Comparison of ENCODE assay signal across 15 cellular contexts in genomic region chr1:91763252-91763651, GRCh38.
A peak's percentile ranks its signal among the peaks of the same experiment; 100 is the strongest.
DNase-seq lines count a peak whose midpoint lies in the region; ATAC-seq lines count a peak whose summit lies in the region.
"Had no signal": no experiment of that assay in that cellular context is flagged by ENCODE, and none has a peak within 500 bp of the region (broad histone marks: within the 10 kb centered on the region; RNA-seq: fewer than 3 reads in every experiment).

No MANE protein-coding gene starts in this region.

- peaks cover 3% of the 10 kb centered on the region for H3K4me1 Mint-ChIP-seq in activated T-helper 17 cell treated with anti-CD3 and anti-CD28 coated beads, Interleukin-2, amount 50 U/mL, for 72 hours
- peaks cover 55% of the 10 kb centered on the region for H3K4me1 Mint-ChIP-seq in central memory CD8-positive, alpha-beta T cell
- peaks cover 0 to 13% (median 0%) of the 10 kb centered on the region in 7 donors for H3K4me1 Mint-ChIP-seq in naive thymus-derived CD4-positive, alpha-beta T cell

- no peaks in the 10 kb centered on the region for H3K27me3 Mint-ChIP-seq in activated T-helper 17 cell treated with anti-CD3 and anti-CD28 coated beads, Interleukin-2, amount 50 U/mL, for 72 hours
- H3K27me3 Mint-ChIP-seq in central memory CD8-positive, alpha-beta T cell, result no peaks in the 10 kb centered on the region
- H3K27me3 Mint-ChIP-seq in naive thymus-derived CD4-positive, alpha-beta T cell, result peaks cover 0 to 9% (median 0%) of the 10 kb centered on the region in 5 donors

- no peak overlapping the region for H3K4me3 Mint-ChIP-seq in activated T-helper 17 cell treated with anti-CD3 and anti-CD28 coated beads, Interleukin-2, amount 50 U/mL, for 72 hours
- H3K4me3 Mint-ChIP-seq in central memory CD8-positive, alpha-beta T cell, result no peak overlapping the region
- no peak overlapping the region for H3K4me3 Mint-ChIP-seq in naive thymus-derived CD4-positive, alpha-beta T cell
- H3K4me3 Mint-ChIP-seq: T-helper 1 cell treated with Interleukin-12 subunit alpha and Interleukin-12 subunit beta and Interleukin-4 antibody, amounts not matched to agents 30 μg/mL and 1 μg/mL, for 36 hours had no signal

- H3K4me1 ChIP-seq in right cardiac atrium (ENCODE audit: control insufficient read depth, insufficient read depth, low read length), result peaks cover 3% of the 10 kb centered on the region
- no peaks in the 10 kb centered on the region for H3K4me1 ChIP-seq in naive thymus-derived CD4-positive, alpha-beta T cell (ENCODE audit: control insufficient read depth in 2 of 2, insufficient read depth in 2 of 2, low read length in 2 of 2)

- no peak overlapping the region for H3K27ac Mint-ChIP-seq in activated T-helper 17 cell treated with anti-CD3 and anti-CD28 coated beads, Interleukin-2, amount 50 U/mL, for 72 hours
- peak overlapping the region; percentile 19 for H3K27ac Mint-ChIP-seq in central memory CD8-positive, alpha-beta T cell (ENCODE audit: low read depth)
- no peak overlapping the region for H3K27ac Mint-ChIP-seq in naive thymus-derived CD4-positive, alpha-beta T cell
- H3K27ac Mint-ChIP-seq: T-helper 1 cell treated with Interleukin-12 subunit alpha and Interleukin-12 subunit beta and Interleukin-4 antibody, amounts not matched to agents 30 μg/mL and 1 μg/mL, for 36 hours had no signal

- H3K27ac ChIP-seq in right cardiac atrium (ENCODE audit: low read length), result peak overlapping the region; percentile 67
- H3K27ac ChIP-seq in naive thymus-derived CD4-positive, alpha-beta T cell (ENCODE audit: low read depth, low read length), result no peak overlapping the region

- H3K9me3 Mint-ChIP-seq in activated T-helper 17 cell treated with anti-CD3 and anti-CD28 coated beads, Interleukin-2, amount 50 U/mL, for 72 hours, result no peaks in the 10 kb centered on the region
- no peaks in the 10 kb centered on the region for H3K9me3 Mint-ChIP-seq in central memory CD8-positive, alpha-beta T cell
- H3K9me3 Mint-ChIP-seq in naive thymus-derived CD4-positive, alpha-beta T cell, result peaks cover 0 to 4% (median 0%) of the 10 kb centered on the region in 11 donors
- H3K9me3 Mint-ChIP-seq: T-helper 1 cell treated with Interleukin-12 subunit alpha and Interleukin-12 subunit beta and Interleukin-4 antibody, amounts not matched to agents 30 μg/mL and 1 μg/mL, for 36 hours had no signal

- H3K4me3 ChIP-seq in right cardiac atrium (ENCODE audit: low read length), result no peak overlapping the region
- no peak overlapping the region for H3K4me3 ChIP-seq in naive thymus-derived CD4-positive, alpha-beta T cell (ENCODE audit: low read length)
- H3K4me3 ChIP-seq: ovary had no signal

- H3K27me3 ChIP-seq in right cardiac atrium (ENCODE audit: control insufficient read depth, insufficient read depth), result no peaks in the 10 kb centered on the region
- no peaks in the 10 kb centered on the region for H3K27me3 ChIP-seq in naive thymus-derived CD4-positive, alpha-beta T cell (ENCODE audit: control insufficient read depth in 2 of 2, insufficient read depth in 2 of 2, low read length in 2 of 2)
- H3K27me3 ChIP-seq: ovary had no signal

- peaks cover 10% of the 10 kb centered on the region for H3K36me3 Mint-ChIP-seq in activated T-helper 17 cell treated with anti-CD3 and anti-CD28 coated beads, Interleukin-2, amount 50 U/mL, for 72 hours (ENCODE audit: low read depth)
- H3K36me3 Mint-ChIP-seq in central memory CD8-positive, alpha-beta T cell (ENCODE audit: insufficient read depth), result peaks cover 11% of the 10 kb centered on the region
- H3K36me3 Mint-ChIP-seq in naive thymus-derived CD4-positive, alpha-beta T cell, result peaks cover 0 to 12% (median 7%) of the 10 kb centered on the region in 5 donors

- H3K9me3 ChIP-seq in right cardiac atrium (ENCODE audit: control insufficient read depth, low read length), result no peaks in the 10 kb centered on the region
- H3K9me3 ChIP-seq in naive thymus-derived CD4-positive, alpha-beta T cell (ENCODE audit: control insufficient read depth in 2 of 3, low read length in 3 of 3), result no peaks in the 10 kb centered on the region
- H3K9me3 ChIP-seq: ovary had no signal

- CTCF ChIA-PET in naive thymus-derived CD4-positive, alpha-beta T cell (lab: Charles Lee), result no interaction called here

- intact Hi-C loops in right cardiac atrium (cut with DNase I), result no loop called here
- intact Hi-C loops in naive thymus-derived CD4-positive, alpha-beta T cell (cut with micrococcal nuclease), result no loop called here

- POLR2A ChIA-PET in naive thymus-derived CD4-positive, alpha-beta T cell (lab: Charles Lee), result no interaction called here

- 23% methylated on average over 4 of the region's 4 CpGs for WGBS in right cardiac atrium

- ATAC-seq in activated T-helper 17 cell treated with anti-CD3 and anti-CD28 coated beads, Interleukin-2, amount 50 U/mL, for 72 hours (replicated peaks), result peak; percentile 71
- no peak for ATAC-seq in central memory CD8-positive, alpha-beta T cell (replicated peaks; ENCODE audit: extremely low read depth, poor library complexity, severe bottlenecking)
- ATAC-seq in right cardiac atrium, result peak; percentile 72 to 81
- peak; percentile 75 for ATAC-seq in stimulated activated naive CD8-positive, alpha-beta T cell treated with anti-CD3 and anti-CD28 coated beads, Interleukin-15, Interleukin-2, amounts not matched to agents 100 U/mL and 50 U/mL, for 24 hours
- ATAC-seq in naive thymus-derived CD4-positive, alpha-beta T cell, result no peak
- no peak for ATAC-seq in HG03521 (IDR thresholded peaks at IDR 0.05; ENCODE audit: unreplicated experiment)
- ATAC-seq: left lobe of liver had no signal

- no peak for DNase-seq in central memory CD8-positive, alpha-beta T cell (ENCODE audit: low spot score in 2 of 2)
- DNase-seq in right cardiac atrium (no peak), NCI-H1417 (lab: John Stamatoyannopoulos, UW) (no peak), AG08395 (ENCODE audit: low spot score) (no peak)
- DNase-seq in stimulated activated naive CD8-positive, alpha-beta T cell treated with anti-CD3 and anti-CD28 coated beads, Interleukin-15, Interleukin-2, amounts not matched to agents 100 U/mL and 50 U/mL, for 24 hours, result no peak
- DNase-seq in naive thymus-derived CD4-positive, alpha-beta T cell, result no peak
- DNase-seq: activated naive CD4-positive, alpha-beta T cell treated with anti-CD3 and anti-CD28 coated beads, Interleukin-2, amount 50 U/mL, for 16 hours; NCI-H1694 treated with DMSO at 0.1 percent for 48 hours; ovary; SIG-M5; stimulated activated CD4-positive, alpha-beta T cell treated with anti-CD3 and anti-CD28 coated beads, Interleukin-2, amount 100 ng/mL, for 48 hours had no signal

- H3K36me3 ChIP-seq in naive thymus-derived CD4-positive, alpha-beta T cell (ENCODE audit: control insufficient read depth in 2 of 3, insufficient read depth in 3 of 3, low read length in 3 of 3), result no peaks in the 10 kb centered on the region
- H3K36me3 ChIP-seq: ovary had no signal

Comparison
In these comparisons a context has a peak if more than half of its experiments do, and no peak if none do; other contexts are left out.
1. ATAC-seq: peak in activated T-helper 17 cell treated with anti-CD3 and anti-CD28 coated beads, Interleukin-2, amount 50 U/mL, for 72 hours (single experiment), right cardiac atrium (2 of 2) and stimulated activated naive CD8-positive, alpha-beta T cell treated with anti-CD3 and anti-CD28 coated beads, Interleukin-15, Interleukin-2, amounts not matched to agents 100 U/mL and 50 U/mL, for 24 hours (single experiment); none in central memory CD8-positive, alpha-beta T cell (single experiment), naive thymus-derived CD4-positive, alpha-beta T cell (single experiment) and HG03521 (single experiment).